15 cellular contexts compared by ENCODE assay signal in genomic region chr20:47343007-47343472, GRCh38. TPM values are rescaled to one million over a fixed set of nuclear protein-coding genes. Genes with fewer than 3 reads are reported as not detected.
DNase-seq lines count a peak whose midpoint lies in the region; ATAC-seq, FAIRE-seq and TF ChIP-seq lines count a peak whose summit lies in the region.
"Had no signal": no experiment of that assay in that cellular context is flagged by ENCODE, and none has a peak within 500 bp of the region (broad histone marks: within the 10 kb centered on the region; RNA-seq: fewer than 3 reads in every experiment).

No MANE protein-coding gene starts in this region.

- POLR2A ChIA-PET in A549 (lab: Yijun Ruan, JAX) = interaction anchor here (0.6 kb wide), 1 partner anchor 38 kb away, joined by 4 read pairs; no protein-coding TSS in a partner anchor

- H3K27ac Mint-ChIP-seq in astrocyte (ENCODE audit: unreplicated experiment) (peak overlapping the region; percentile 69), nephron progenitor cell (peak overlapping the region; percentile 36)

- no peak for TF ChIP-seq EP300 in A549 (IDR thresholded peaks at IDR 0.05)

- H3K9me3 ChIP-seq in A549 = no peaks in the 10 kb centered on the region
- no peaks in the 10 kb centered on the region for H3K9me3 ChIP-seq in astrocyte (ENCODE audit: insufficient read depth, low read depth, low read length)

- H3K79me2 ChIP-seq in astrocyte (ENCODE audit: insufficient read depth, low read length) = peaks cover 72% of the 10 kb centered on the region

- H3K4me1 Mint-ChIP-seq in astrocyte (ENCODE audit: low read depth, unreplicated experiment) (peaks cover 6% of the 10 kb centered on the region), nephron progenitor cell (peaks cover 42% of the 10 kb centered on the region)

- TF ChIP-seq RAD21 in A549 (conservative IDR thresholded peaks at IDR 0.05 in 1 of 2, IDR thresholded peaks at IDR 0.05 in 1 of 2) = no peak

- H4K20me1 ChIP-seq in astrocyte (ENCODE audit: insufficient read depth, low read length) = no peaks in the 10 kb centered on the region

- H3K36me3 ChIP-seq in astrocyte (ENCODE audit: insufficient read depth, low read length) = peaks cover 6% of the 10 kb centered on the region

- TF ChIP-seq CTCF in A549 (IDR thresholded peaks at IDR 0.05) (no peak), astrocyte (IDR thresholded peaks at IDR 0.05; ENCODE audit: insufficient read depth, low read depth, low read length) (no peak), nephron progenitor cell (IDR thresholded peaks at IDR 0.05) (no peak)

- FAIRE-seq in A549 (lab: Jason Lieb, UNC) = no peak
- no peak for FAIRE-seq in astrocyte (lab: Jason Lieb, UNC)
- FAIRE-seq: GM18507, HTR-8/SVneo had no signal

- H3K4me1 ChIP-seq in A549 = peaks cover 35% of the 10 kb centered on the region
- H3K4me1 ChIP-seq in astrocyte (ENCODE audit: insufficient read depth, low read length) = peaks cover 8% of the 10 kb centered on the region

- H3K27me3 ChIP-seq in astrocyte (ENCODE audit: insufficient read depth, low read length) = no peaks in the 10 kb centered on the region

- 78% methylated on average over 4 of the region's 4 CpGs for WGBS in A549 (ENCODE audit: missing lambda C conversion rate)

- CTCF ChIA-PET in A549 (lab: Yijun Ruan, JAX) = interaction anchor here (0.6 to 1.3 kb wide), 3 partner anchors 14 to 408 kb away, joined by 3 to 6 read pairs (median 4); no protein-coding TSS in a partner anchor

- H3K4me3 Mint-ChIP-seq in astrocyte (ENCODE audit: unreplicated experiment) (no peak overlapping the region), nephron progenitor cell (no peak overlapping the region)
- H3K4me3 Mint-ChIP-seq: T-cell had no signal

- H3K4me2 ChIP-seq in A549 = no peak overlapping the region
- H3K4me2 ChIP-seq in astrocyte (ENCODE audit: low read length) = no peak overlapping the region

- no peak for DNase-seq in A549 (ENCODE audit: low read depth in 1 of 2, low spot score in 1 of 2)
- peak; percentile 69 for DNase-seq in M059J (ENCODE audit: low read depth)
- no peak for DNase-seq in astrocyte (ENCODE audit: low read depth)
- DNase-seq in nephron progenitor cell = no peak
- DNase-seq in NK-92 (lab: John Stamatoyannopoulos, UW; ENCODE audit: unreplicated experiment) = no peak
- no peak for DNase-seq in SKM-1 (lab: John Stamatoyannopoulos, UW; ENCODE audit: unreplicated experiment)
- no peak for DNase-seq in kidney glomerular epithelial cell (lab: John Stamatoyannopoulos, UW)
- DNase-seq: activated CD4-positive, alpha-beta T cell treated with anti-CD3 and anti-CD28 coated beads for 4 hours; NCI-H146; occipital lobe; T-cell had no signal

- H3K27me3 Mint-ChIP-seq in astrocyte (ENCODE audit: low read depth, unreplicated experiment) (no peaks in the 10 kb centered on the region), nephron progenitor cell (ENCODE audit: low read depth, poor library complexity) (no peaks in the 10 kb centered on the region)
- H3K27me3 Mint-ChIP-seq: T-cell had no signal

- no peak overlapping the region for H3K4me3 ChIP-seq in A549
- H3K4me3 ChIP-seq in astrocyte (ENCODE audit: insufficient read depth, low read depth, low read length) = no peak overlapping the region
- H3K4me3 ChIP-seq: lung had no signal

- H3K9me3 Mint-ChIP-seq in astrocyte (ENCODE audit: unreplicated experiment) (no peaks in the 10 kb centered on the region), nephron progenitor cell (no peaks in the 10 kb centered on the region)
- H3K9me3 Mint-ChIP-seq: T-cell had no signal

- H3K9ac ChIP-seq in astrocyte (ENCODE audit: low read length) = no peak overlapping the region

- no peak overlapping the region for H2AFZ ChIP-seq in astrocyte (ENCODE audit: low read depth, low read length)

- H3K27ac ChIP-seq in A549 = peak overlapping the region; percentile 43 to 74; a peak in 5 of 6 replicates
- H3K27ac ChIP-seq in astrocyte (ENCODE audit: low read depth, low read length) = no peak overlapping the region

- H3K36me3 Mint-ChIP-seq in astrocyte (ENCODE audit: low read depth, unreplicated experiment) = peaks cover 17% of the 10 kb centered on the region
- H3K36me3 Mint-ChIP-seq in nephron progenitor cell (ENCODE audit: low read depth) = peaks cover 76% of the 10 kb centered on the region

- TF ChIP-seq POLR2A in A549 (IDR thresholded peaks at IDR 0.05; ENCODE audit: low read length) = no peak

- ATAC-seq in A549 (no peak), HG03196 (IDR thresholded peaks at IDR 0.05; ENCODE audit: unreplicated experiment) (no peak)
- ATAC-seq: T-cell had no signal

TF ChIP-seq in A549, 52 proteins besides CTCF, POLR2A, EP300 and RAD21:
- TF ChIP-seq REST (IDR thresholded peaks at IDR 0.05) (no peak), MAZ (IDR thresholded peaks at IDR 0.05; ENCODE audit: borderline replicate concordance, low read depth, low read length) (no peak)

RNA-seq across cellular contexts. Expression of gene ZMYND8, which starts 13.5 kb away (rescaled TPM):
- polyA plus RNA-seq in A549 (2011; rRNA removed) (23.6 and 24.9 TPM in 2 replicates), A549 (2017; fragmentation: RNase III; extraction: RNeasy Plus Mini Kit Qiagen cat#74134 plus additional on column Dnase treatment) (10.2 to 11.2 TPM (median 10.4 TPM) in 3 replicates)
- polyA plus RNA-seq in A549 (2012; cell fraction: cytosol; rRNA removed) = 10.9 TPM in 2 replicates
- 19.5 and 21.4 TPM in 2 replicates for polyA plus RNA-seq in A549 (2012; cell fraction: nucleus; rRNA removed)
- 22.2 and 24.4 TPM in 2 replicates for polyA minus RNA-seq in A549 (2011; rRNA and poly(A)+ RNA removed)
- total RNA-seq in M059J (2014; rRNA removed; shearing (Covaris generic)) = 23.6 and 49.6 TPM in 2 replicates
- total RNA-seq in astrocyte = 43.9 and 45.8 TPM in 2 replicates
